ENCODE assay signal across 30 cellular contexts in the genomic region with DNA sequence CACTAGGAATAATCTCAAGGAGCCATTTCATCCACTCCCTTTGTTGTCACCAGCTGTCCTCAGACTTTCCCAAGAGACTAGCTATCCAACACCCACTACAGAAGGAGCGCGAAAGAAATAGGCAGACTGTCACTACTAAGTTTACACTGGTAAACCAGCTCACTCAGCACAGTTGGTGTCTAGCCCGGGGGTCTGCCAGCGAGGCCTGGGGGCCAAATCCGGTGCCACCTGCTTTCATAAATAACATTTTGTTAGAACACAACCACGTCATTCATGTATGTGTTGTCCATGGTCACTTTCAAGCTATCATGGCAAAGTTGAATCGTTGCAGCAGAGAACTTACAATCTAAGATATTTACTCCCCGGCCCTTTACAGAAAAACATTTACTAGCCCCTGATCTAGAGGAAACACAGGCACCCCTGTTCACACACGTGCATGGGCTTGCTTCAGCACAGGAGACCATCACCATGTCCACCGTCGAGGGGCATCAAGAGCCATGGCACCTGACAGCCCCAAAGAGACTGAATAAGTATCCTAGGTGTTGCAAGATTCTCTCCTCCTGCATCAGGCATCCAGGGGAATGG.
"Had no signal": no experiment of that assay in that cellular context is flagged by ENCODE, and none has a peak within 500 bp of the region (broad histone marks: within the 10 kb centered on the region; RNA-seq: fewer than 3 reads in every experiment).

No MANE protein-coding gene starts in this region.

- DNase-seq: activated CD4-positive, alpha-beta T cell treated with anti-CD3 and anti-CD28 coated beads for 48 hours; activated CD4-positive, alpha-beta T cell treated with anti-CD3 and anti-CD28 coated beads, Interleukin-2, amount 50 U/mL, for 48 hours; activated CD8-positive, alpha-beta memory T cell treated with anti-CD3 and anti-CD28 coated beads for 24 hours; activated effector memory CD4-positive, alpha-beta T cell treated with anti-CD3 and anti-CD28 coated beads, Interleukin-2, amount 50 U/mL, for 16 hours; activated naive CD4-positive, alpha-beta T cell treated with anti-CD3 and anti-CD28 coated beads, Interleukin-2, amount 10 ng/mL, durations not matched to agents 7 days and 5 days; activated naive CD8-positive, alpha-beta T cell treated with anti-CD3 and anti-CD28 coated beads, Interleukin-2, amount 10 ng/mL, durations not matched to agents 7 days and 5 days; brain microvascular endothelial cell; dorsolateral prefrontal cortex; foreskin keratinocyte; left ventricle myocardium inferior; midbrain; naive thymus-derived CD4-positive, alpha-beta T cell; ovary; psoas muscle; stimulated activated CD4-positive, alpha-beta T cell treated with anti-CD3 and anti-CD28 coated beads, Interleukin-1b, Interleukin-23, amount 100 ng/mL, for 48 hours; stimulated activated CD4-positive, alpha-beta T cell treated with anti-CD3 and anti-CD28 coated beads, Interleukin-4, amount 100 ng/mL, for 4 hours; stimulated activated CD8-positive, alpha-beta memory T cell treated with anti-CD3 and anti-CD28 coated beads, Interleukin-4, amount 100 ng/mL, for 48 hours; stimulated activated naive CD8-positive, alpha-beta T cell treated with anti-CD3 and anti-CD28 coated beads, Interleukin-15, amount 100 ng/mL, for 72 hours; substantia nigra; T-helper 17 cell; T1000 had no signal

- H3K4me3 ChIP-seq: coronary artery, dorsolateral prefrontal cortex, left ventricle myocardium inferior, ovary, psoas muscle, smooth muscle cell, uterus had no signal

- H3K9me3 ChIP-seq: left ventricle myocardium inferior, ovary, psoas muscle, uterus had no signal

- H3K27me3 Mint-ChIP-seq: activated naive CD4-positive, alpha-beta T cell treated with anti-CD3 and anti-CD28 coated beads, Interleukin-2, amount 10 ng/mL, durations not matched to agents 7 days and 5 days; activated naive CD8-positive, alpha-beta T cell treated with anti-CD3 and anti-CD28 coated beads, Interleukin-2, amount 10 ng/mL, durations not matched to agents 7 days and 5 days; naive thymus-derived CD4-positive, alpha-beta T cell; stimulated activated memory B cell treated with anti-CD40 and anti-IgM and Interleukin-4, amounts not matched to agents 10 μg/mL and 1 μg/mL and 100 μg/mL, for 72 hours; stimulated activated naive CD8-positive, alpha-beta T cell treated with anti-CD3 and anti-CD28 coated beads, Interleukin-15, amount 100 ng/mL, for 72 hours; T-helper 17 cell had no signal

- H3K36me3 Mint-ChIP-seq: activated naive CD4-positive, alpha-beta T cell treated with anti-CD3 and anti-CD28 coated beads, Interleukin-2, amount 10 ng/mL, durations not matched to agents 7 days and 5 days; activated naive CD8-positive, alpha-beta T cell treated with anti-CD3 and anti-CD28 coated beads, Interleukin-2, amount 10 ng/mL, durations not matched to agents 7 days and 5 days; naive thymus-derived CD4-positive, alpha-beta T cell; stimulated activated memory B cell treated with anti-CD40 and anti-IgM and Interleukin-4, amounts not matched to agents 10 μg/mL and 1 μg/mL and 100 μg/mL, for 72 hours; type B pancreatic cell had no signal

- H3K4me1 Mint-ChIP-seq: activated naive CD4-positive, alpha-beta T cell treated with anti-CD3 and anti-CD28 coated beads, Interleukin-2, amount 10 ng/mL, durations not matched to agents 7 days and 5 days; activated naive CD8-positive, alpha-beta T cell treated with anti-CD3 and anti-CD28 coated beads, Interleukin-2, amount 10 ng/mL, durations not matched to agents 7 days and 5 days; naive thymus-derived CD4-positive, alpha-beta T cell; stimulated activated memory B cell treated with anti-CD40 and anti-IgM and Interleukin-4, amounts not matched to agents 10 μg/mL and 1 μg/mL and 100 μg/mL, for 72 hours; stimulated activated naive CD8-positive, alpha-beta T cell treated with anti-CD3 and anti-CD28 coated beads, Interleukin-15, amount 100 ng/mL, for 72 hours; T-helper 17 cell had no signal

- H3K4me1 ChIP-seq: foreskin keratinocyte, left ventricle myocardium inferior, psoas muscle had no signal

- H3K36me3 ChIP-seq: brain microvascular endothelial cell, left ventricle myocardium inferior, ovary, uterus, WERI-Rb-1 had no signal

- H3K27ac ChIP-seq: brain microvascular endothelial cell, coronary artery, dorsolateral prefrontal cortex, foreskin keratinocyte, left ventricle myocardium inferior, ovary, psoas muscle, WERI-Rb-1 had no signal

- H3K27me3 ChIP-seq: brain microvascular endothelial cell, dorsolateral prefrontal cortex, foreskin keratinocyte, ovary, uterus had no signal

- H3K27ac Mint-ChIP-seq: activated naive CD4-positive, alpha-beta T cell treated with anti-CD3 and anti-CD28 coated beads, Interleukin-2, amount 10 ng/mL, durations not matched to agents 7 days and 5 days; activated naive CD8-positive, alpha-beta T cell treated with anti-CD3 and anti-CD28 coated beads, Interleukin-2, amount 10 ng/mL, durations not matched to agents 7 days and 5 days; activated T-helper 1 cell treated with anti-CD3 and anti-CD28 coated beads, Interleukin-12 subunit alpha, Interleukin-12 subunit beta, Interleukin-2, Interleukin-4 antibody, amounts not matched to agents 30 ng/mL and 10 ng/mL and 1 ng/mL, durations not matched to agents 14 hours and 24 hours and 36 hours; naive thymus-derived CD4-positive, alpha-beta T cell; stimulated activated memory B cell treated with anti-CD40 and anti-IgM and Interleukin-4, amounts not matched to agents 10 μg/mL and 1 μg/mL and 100 μg/mL, for 72 hours; T-helper 17 cell; type B pancreatic cell had no signal

- H3K4me3 Mint-ChIP-seq: activated naive CD4-positive, alpha-beta T cell treated with anti-CD3 and anti-CD28 coated beads, Interleukin-2, amount 10 ng/mL, durations not matched to agents 7 days and 5 days; activated naive CD8-positive, alpha-beta T cell treated with anti-CD3 and anti-CD28 coated beads, Interleukin-2, amount 10 ng/mL, durations not matched to agents 7 days and 5 days; activated T-helper 1 cell treated with anti-CD3 and anti-CD28 coated beads, Interleukin-12 subunit alpha, Interleukin-12 subunit beta, Interleukin-2, Interleukin-4 antibody, amounts not matched to agents 30 ng/mL and 10 ng/mL and 1 ng/mL, durations not matched to agents 14 hours and 24 hours and 36 hours; naive thymus-derived CD4-positive, alpha-beta T cell; stimulated activated memory B cell treated with anti-CD40 and anti-IgM and Interleukin-4, amounts not matched to agents 10 μg/mL and 1 μg/mL and 100 μg/mL, for 72 hours; stimulated activated naive CD8-positive, alpha-beta T cell treated with anti-CD3 and anti-CD28 coated beads, Interleukin-15, amount 100 ng/mL, for 72 hours; T-helper 17 cell; type B pancreatic cell had no signal

- ATAC-seq: activated CD4-positive, CD25-positive, alpha-beta regulatory T cell treated with anti-CD3 and anti-CD28 coated beads, Interleukin-2, amount 50 U/mL, for 24 hours; esophagus mucosa; foreskin keratinocyte; naive thymus-derived CD4-positive, alpha-beta T cell; psoas muscle; stimulated activated memory B cell treated with anti-CD40 and anti-IgM and Interleukin-4, amounts not matched to agents 10 μg/mL and 1 μg/mL and 100 μg/mL, for 72 hours; stimulated activated naive CD8-positive, alpha-beta T cell treated with anti-CD3 and anti-CD28 coated beads, Interleukin-15, amount 100 ng/mL, for 72 hours; T-helper 17 cell had no signal

- H3K9me3 Mint-ChIP-seq: type B pancreatic cell had no signal
